In the genomic region with DNA sequence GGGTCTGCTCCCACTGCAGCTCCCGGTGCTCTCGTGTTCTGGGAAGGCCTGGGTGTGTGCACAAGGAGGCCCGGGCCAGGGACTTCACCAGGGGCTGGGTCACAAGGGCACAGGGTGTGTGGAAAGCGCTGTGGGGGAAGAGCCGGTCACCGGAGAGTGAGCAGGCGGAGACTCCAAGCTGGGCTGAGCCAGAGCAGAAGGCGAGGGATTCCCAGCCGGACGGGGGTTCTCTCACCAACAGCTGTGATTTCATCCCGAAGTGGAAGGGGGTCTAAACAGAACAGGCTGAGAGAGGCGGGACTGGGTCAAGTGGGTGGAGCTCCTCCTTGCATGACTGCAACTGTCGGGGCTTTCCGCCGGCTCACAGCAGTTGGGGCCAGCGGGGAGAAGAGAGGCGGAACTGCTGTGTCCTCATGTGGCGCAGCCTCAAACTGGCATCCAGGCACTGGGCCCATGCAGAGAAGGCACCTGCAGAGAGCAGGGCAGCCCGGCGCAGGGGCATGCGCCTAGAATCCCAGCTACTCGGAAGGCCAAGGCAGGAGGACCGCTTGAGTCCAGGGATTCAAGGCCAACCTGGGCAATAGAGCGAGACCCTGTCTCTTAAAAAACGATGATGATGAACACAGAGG, we compare ENCODE assay signal across 8 cellular contexts. TPM values are rescaled to one million over a fixed set of nuclear protein-coding genes. Genes with fewer than 3 reads are reported as not detected.
A peak's percentile ranks its signal among the peaks of the same experiment; 100 is the strongest.
DNase-seq lines count a peak whose midpoint lies in the region; ATAC-seq and TF ChIP-seq lines count a peak whose summit lies in the region.

No MANE protein-coding gene starts in this region.

- no peaks in the 10 kb centered on the region for H3K9me3 Mint-ChIP-seq in MCF 10A (ENCODE audit: unreplicated experiment)

- TF ChIP-seq CTCF in MCF 10A (IDR thresholded peaks at IDR 0.05; ENCODE audit: unreplicated experiment): no peak
- no peak for TF ChIP-seq CTCF in mammary epithelial cell (conservative IDR thresholded peaks at IDR 0.05 in 1 of 2, IDR thresholded peaks at IDR 0.05 in 1 of 2; ENCODE audit: extremely low read depth in 1 of 2, insufficient read depth in 1 of 2, low read depth in 1 of 2, low read length in 2 of 2)
- no peak for TF ChIP-seq CTCF in spleen (IDR thresholded peaks at IDR 0.05 in 8 of 11, conservative IDR thresholded peaks at IDR 0.05 in 3 of 11)

- H3K36me3 Mint-ChIP-seq in MCF 10A (ENCODE audit: insufficient read depth, unreplicated experiment): peaks cover 57% of the 10 kb centered on the region

- no peak overlapping the region for H3K27ac ChIP-seq in mammary epithelial cell (ENCODE audit: insufficient read depth, low read depth, low read length)
- peak overlapping the region; percentile 65 to 71 for H3K27ac ChIP-seq in esophagus (ENCODE audit: low read depth in 2 of 2, low read length in 1 of 2)
- peak overlapping the region; percentile 91 to 99 (median 98) for H3K27ac ChIP-seq in spleen

- TF ChIP-seq POLR2A in spleen (IDR thresholded peaks at IDR 0.05): peak; percentile 30 to 75 (median 58)

- peaks cover 6% of the 10 kb centered on the region for H3K4me1 Mint-ChIP-seq in MCF 10A (ENCODE audit: insufficient read depth, unreplicated experiment)

- no peak overlapping the region for H3K27ac Mint-ChIP-seq in MCF 10A (ENCODE audit: low read depth, unreplicated experiment)

- H2AFZ ChIP-seq in mammary epithelial cell (ENCODE audit: low read depth, low read length): no peak overlapping the region

- no peak overlapping the region for H3K4me3 Mint-ChIP-seq in MCF 10A (ENCODE audit: unreplicated experiment)

- H3K9me3 ChIP-seq in mammary epithelial cell (replicated peaks; ENCODE audit: insufficient read depth, low read length) (no peaks in the 10 kb centered on the region), esophagus (ENCODE audit: control insufficient read depth in 2 of 2, insufficient read depth in 1 of 2, low read depth in 1 of 2, low read length in 1 of 2) (no peaks in the 10 kb centered on the region), spleen (no peaks in the 10 kb centered on the region)

- in situ Hi-C loops in mammary epithelial cell (cut with MboI; ENCODE audit: low sequenced_read_pairs in 2 of 2): no loop called here

- dilution Hi-C loops in mammary epithelial cell (cut with HindIII; ENCODE audit: low sequenced_read_pairs): no loop called here

- no peak overlapping the region for H3K4me2 ChIP-seq in mammary epithelial cell (ENCODE audit: insufficient read depth, low read depth, low read length)

- peak; percentile 52 for ATAC-seq in HG03457 (IDR thresholded peaks at IDR 0.05; ENCODE audit: unreplicated experiment)

- no peaks in the 10 kb centered on the region for H3K27me3 Mint-ChIP-seq in MCF 10A (ENCODE audit: insufficient read depth, unreplicated experiment)

- no peak overlapping the region for H3K9ac ChIP-seq in mammary epithelial cell (ENCODE audit: insufficient read depth, low read length)

- intact Hi-C loops in MCF 10A (cut with micrococcal nuclease) (no loop called here), mammary epithelial cell (cut with micrococcal nuclease) (no loop called here), spleen (cut with DNase I; ENCODE audit: low total_unique reads) (no loop called here)

- WGBS in mammary epithelial cell (ENCODE audit: low coverage, missing lambda C conversion rate): 91% methylated on average over 11 of the region's 25 CpGs
- WGBS in esophagus, 2 donors: 52 to 65% methylated on average over 25 of the region's 25 CpGs
- 22 to 42% (median 34%) methylated on average over 20 to 25 of the region's 25 CpGs for WGBS in spleen, 5 donors

- no peak for DNase-seq in MCF 10A (ENCODE audit: unreplicated experiment)
- DNase-seq in mammary epithelial cell: no peak
- peak; percentile 83 to 87 for DNase-seq in activated CD4-positive, alpha-beta T cell treated with anti-CD3 and anti-CD28 coated beads, Interleukin-2, amount 50 U/mL, for 48 hours
- peak; percentile 98 for DNase-seq in spleen
- no peak for DNase-seq in epidermal melanocyte (ENCODE audit: insufficient read length, low spot score)
- DNase-seq in SHP77 (lab: John Stamatoyannopoulos, UW): no peak

- H3K4me1 ChIP-seq in mammary epithelial cell (ENCODE audit: insufficient read depth, low read length) (peaks cover 2% of the 10 kb centered on the region), esophagus (ENCODE audit: control insufficient read depth in 2 of 2, insufficient read depth in 2 of 2, low read length in 1 of 2) (peaks cover 0 to 3% of the 10 kb centered on the region in 2 donors), spleen (peaks cover 39 to 100% (median 83%) of the 10 kb centered on the region in 6 donors)

- BruUV-seq in MCF 10A (replicated peaks; lab: Mats Ljungman, UMichigan) (TSS peak; percentile 68), mammary epithelial cell (replicated peaks; lab: Mats Ljungman, UMichigan) (no TSS peak)

- H4K20me1 ChIP-seq in mammary epithelial cell (ENCODE audit: insufficient read depth, low read length): no peaks in the 10 kb centered on the region

- CTCF ChIA-PET in MCF 10A (lab: Yijun Ruan, JAX): no interaction called here
- CTCF ChIA-PET in mammary epithelial cell (lab: Charles Lee; ENCODE audit: low non-redundant PET): no interaction called here

- H3K4me3 ChIP-seq in mammary epithelial cell (replicated peaks in 1 of 3; ENCODE audit: insufficient read depth in 1 of 3, low read depth in 2 of 3, low read length in 3 of 3) (no peak overlapping the region), esophagus (ENCODE audit: low read depth in 1 of 2, low read length in 2 of 2) (no peak overlapping the region), spleen (peak overlapping the region in 5 of 8 donors; percentile 12 to 63 (median 19))

- H3K27me3 ChIP-seq in mammary epithelial cell (ENCODE audit: insufficient read depth, low read length): no peaks in the 10 kb centered on the region
- no peaks in the 10 kb centered on the region for H3K27me3 ChIP-seq in esophagus (ENCODE audit: control insufficient read depth in 1 of 2, insufficient read depth in 2 of 2, low read length in 2 of 2)
- H3K27me3 ChIP-seq in spleen (replicated peaks in 1 of 7): no peaks in the 10 kb centered on the region

- no peaks in the 10 kb centered on the region for H3K79me2 ChIP-seq in mammary epithelial cell (ENCODE audit: insufficient read depth, low read length)

- POLR2A ChIA-PET in MCF 10A (lab: Yijun Ruan, JAX): no interaction called here

- H3K36me3 ChIP-seq in mammary epithelial cell (ENCODE audit: insufficient read depth, low read length): peaks cover 5% of the 10 kb centered on the region
- peaks cover 8 to 26% of the 10 kb centered on the region in 2 donors for H3K36me3 ChIP-seq in esophagus (ENCODE audit: control insufficient read depth in 2 of 2, insufficient read depth in 2 of 2, low read length in 1 of 2)
- H3K36me3 ChIP-seq in spleen: peaks cover 0 to 64% (median 7%) of the 10 kb centered on the region in 6 donors

RNA-seq across cellular contexts. Expression of a gene that starts 7.6 kb away (rescaled TPM):
- total RNA-seq in MCF 10A (2022) (9.1 and 15.4 TPM in 2 replicates), mammary epithelial cell (10 to 100 TPM; 17.3 to 28.0 TPM), spleen (100 to 1,000 TPM in 3 of 7 donors, 10 to 100 TPM in 4; 75.3 to 146 (median 90.5) TPM)
- polyA plus RNA-seq in mammary epithelial cell (10.7 TPM), esophagus (1 to 10 TPM in 1 of 2 donors, under 1 TPM in 1; 0.71 to 1.4 TPM), spleen (10 to 100 TPM; 31.5 to 74.4 (median 35.4) TPM)
- polyA minus RNA-seq in mammary epithelial cell: 13.6 TPM

RNA-seq across cellular contexts. Expression of a gene that starts 29.6 kb away (rescaled TPM):
- total RNA-seq in MCF 10A (2022) (32.7 and 36.8 TPM in 2 replicates), mammary epithelial cell (10 to 100 TPM; 13.3 to 27.1 TPM), spleen (10 to 100 TPM; 25.0 to 33.4 (median 28.8) TPM)
- polyA plus RNA-seq in mammary epithelial cell (13.2 TPM), esophagus (10 to 100 TPM; 15.9 to 21.1 TPM), spleen (10 to 100 TPM; 27.4 to 45.7 (median 43.6) TPM)
- 1.0 TPM for polyA minus RNA-seq in mammary epithelial cell

RNA-seq across cellular contexts. Expression of a gene that starts 38.9 kb away (rescaled TPM):
- total RNA-seq in MCF 10A (2022) (5.9 and 10.3 TPM in 2 replicates), mammary epithelial cell (10 to 100 TPM in 1 of 2 donors, 1 to 10 TPM in 1; 9.2 to 12.5 TPM), spleen (10 to 100 TPM in 6 of 7 donors, 1 to 10 TPM in 1; 9.6 to 15.1 (median 10.7) TPM)
- polyA plus RNA-seq in mammary epithelial cell (5.3 TPM), esophagus (1 to 10 TPM; 7.6 TPM), spleen (10 to 100 TPM in 1 of 3 donors, 1 to 10 TPM in 2; 9.0 to 11.1 (median 9.2) TPM)
- 0.41 TPM for polyA minus RNA-seq in mammary epithelial cell

RNA-seq across cellular contexts. Expression of a gene that starts 39.0 kb away (rescaled TPM):
- total RNA-seq in MCF 10A (2022) (15.6 and 18.9 TPM in 2 replicates), mammary epithelial cell (10 to 100 TPM; 17.8 to 18.3 TPM), spleen (10 to 100 TPM; 19.9 to 42.2 (median 24.1) TPM)
- polyA plus RNA-seq in mammary epithelial cell (18.0 TPM), esophagus (1 to 10 TPM; 6.3 to 9.5 TPM), spleen (10 to 100 TPM; 22.1 to 37.3 (median 33.7) TPM)
- 10.0 TPM for polyA minus RNA-seq in mammary epithelial cell

RNA-seq across cellular contexts. Expression of a gene that starts 53.0 kb away (rescaled TPM):
- total RNA-seq in MCF 10A (2022) (50.0 and 51.4 TPM in 2 replicates), mammary epithelial cell (10 to 100 TPM; 19.3 to 50.5 TPM), spleen (10 to 100 TPM in 6 of 7 donors, 1 to 10 TPM in 1; 8.4 to 34.5 (median 30.8) TPM)
- polyA plus RNA-seq in mammary epithelial cell (75.1 TPM), esophagus (10 to 100 TPM; 68.9 to 89.4 TPM), spleen (10 to 100 TPM; 95.6 to 98.8 (median 96.4) TPM)
- polyA minus RNA-seq in mammary epithelial cell: 5.2 TPM

Comparison
In these comparisons a context has a peak if more than half of its experiments do, and no peak if none do; other contexts are left out.
1. DNase-seq: peak in activated CD4-positive, alpha-beta T cell treated with anti-CD3 and anti-CD28 coated beads, Interleukin-2, amount 50 U/mL, for 48 hours (2 of 2) and spleen (single experiment); none in MCF 10A (single experiment), mammary epithelial cell (single experiment), epidermal melanocyte (single experiment) and SHP77 (0 of 2).
2. H3K4me3 ChIP-seq: peak in spleen (5 of 8); none in mammary epithelial cell (0 of 3) and esophagus (0 of 2).